13 cellular contexts compared by ENCODE assay signal in genomic region chr14:103541494-103541943, GRCh38. TPM values are rescaled to one million over a fixed set of nuclear protein-coding genes. Genes with fewer than 3 reads are reported as not detected.
A peak's percentile ranks its signal among the peaks of the same experiment; 100 is the strongest.
DNase-seq lines count a peak whose midpoint lies in the region; ATAC-seq, FAIRE-seq and TF ChIP-seq lines count a peak whose summit lies in the region.
"Had no signal": no experiment of that assay in that cellular context is flagged by ENCODE, and none has a peak within 500 bp of the region (broad histone marks: within the 10 kb centered on the region; RNA-seq: fewer than 3 reads in every experiment).

No MANE protein-coding gene starts in this region.

- H3K9me3 ChIP-seq in GM23248 (ENCODE audit: low read depth), result no peaks in the 10 kb centered on the region
- H3K9me3 ChIP-seq in K562 (replicated peaks; ENCODE audit: control insufficient read depth, insufficient read depth, low read depth, low read length), result no peaks in the 10 kb centered on the region
- no peaks in the 10 kb centered on the region for H3K9me3 ChIP-seq in hepatocyte (ENCODE audit: low read depth)
- H3K9me3 ChIP-seq in skeletal muscle tissue (ENCODE audit: control insufficient read depth in 3 of 3, low read length in 3 of 3), result no peaks in the 10 kb centered on the region

- POLR2A ChIA-PET in K562 (lab: Yijun Ruan, JAX), result interaction anchor here (0.6 to 1.6 kb wide), 5 partner anchors 9 to 79 kb away, joined by 3 to 7 read pairs (median 4); no protein-coding TSS in a partner anchor

- H4K20me1 ChIP-seq in GM23248 (ENCODE audit: insufficient read depth), result no peaks in the 10 kb centered on the region
- peaks cover under 1% of the 10 kb centered on the region; the same call in 1 of the 2 replicates for H4K20me1 ChIP-seq in K562 (replicated peaks; ENCODE audit: control insufficient read depth, insufficient read depth, low read length)
- H4K20me1 ChIP-seq in hepatocyte (ENCODE audit: insufficient read depth, poor library complexity, severe bottlenecking), result no peaks in the 10 kb centered on the region

- H3K27ac ChIP-seq in GM23248 (peak overlapping the region; percentile 91), K562 (ENCODE audit: extremely low read depth, low read depth, low read length) (no peak overlapping the region), hepatocyte (peak overlapping the region; percentile 82), skeletal muscle tissue (ENCODE audit: low read depth, low read length) (peak overlapping the region; percentile 30)

- intact Hi-C loops in K562 (cut with micrococcal nuclease), result loop anchor here (10.0 kb wide), 1 partner anchor 467 kb away; no protein-coding TSS in a partner anchor

- DNase-seq in GM23248 (no peak), K562 (ENCODE audit: extremely low read depth in 1 of 4, low spot score in 3 of 4) (no peak), hepatocyte (ENCODE audit: low spot score) (no peak), H4 (ENCODE audit: low spot score) (no peak)
- DNase-seq: erythroblast, KG1, kidney glomerular epithelial cell, NCI-H2081, T1000 had no signal

- TF ChIP-seq RAD21 in K562 (CRISPR knock-in tag; conservative IDR thresholded peaks at IDR 0.05 in 1 of 2, IDR thresholded peaks at IDR 0.05 in 1 of 2), result no peak

- H3K9ac ChIP-seq in GM23248 (peak overlapping the region; percentile 79), K562 (ENCODE audit: insufficient read depth in 1 of 2, low read depth in 2 of 2, low read length in 2 of 2) (peak overlapping the region in 1 of 2 experiments; percentile 58; a peak in 1 of 4 replicates), skeletal muscle tissue (ENCODE audit: low read depth in 1 of 3, low read length in 3 of 3) (peak overlapping the region in 2 of 3 donors; percentile 33 to 64)

- H3K4me2 ChIP-seq in GM23248 (ENCODE audit: unreplicated experiment) (peak overlapping the region; percentile 88), K562 (ENCODE audit: insufficient read depth, low read length) (no peak overlapping the region), hepatocyte (no peak overlapping the region)

- H3K4me1 ChIP-seq in GM23248 (ENCODE audit: insufficient read depth), result peaks cover 32% of the 10 kb centered on the region
- H3K4me1 ChIP-seq in K562 (replicated peaks in 1 of 2; ENCODE audit: control insufficient read depth in 2 of 2, insufficient read depth in 2 of 2, low read length in 2 of 2), result peaks cover 0 to 93% of the 10 kb centered on the region in 2 experiments; a peak in 2 of 5 replicates
- H3K4me1 ChIP-seq in hepatocyte (ENCODE audit: insufficient read depth), result peaks cover 34% of the 10 kb centered on the region
- H3K4me1 ChIP-seq in skeletal muscle tissue (ENCODE audit: control insufficient read depth in 3 of 3, insufficient read depth in 3 of 3, low read length in 3 of 3), result peaks cover 59 to 72% (median 69%) of the 10 kb centered on the region in 3 donors

- CTCF ChIA-PET in K562 (lab: Yijun Ruan, JAX; ENCODE audit: low intra/inter-chr PET ratio), result no interaction called here

- FAIRE-seq in K562 (lab: Jason Lieb, UNC), result no peak

- TF ChIP-seq POLR2A in K562 (conservative IDR thresholded peaks at IDR 0.05), result no peak

- BruUV-seq in K562 (replicated peaks; lab: Mats Ljungman, UMichigan), result no TSS peak

- no peaks in the 10 kb centered on the region for H3K27me3 ChIP-seq in GM23248 (replicated peaks; ENCODE audit: insufficient read depth)
- no peaks in the 10 kb centered on the region for H3K27me3 ChIP-seq in K562 (ENCODE audit: control insufficient read depth in 2 of 2, insufficient read depth in 2 of 2, low read length in 2 of 2)
- no peaks in the 10 kb centered on the region for H3K27me3 ChIP-seq in hepatocyte
- H3K27me3 ChIP-seq in skeletal muscle tissue (ENCODE audit: control insufficient read depth in 3 of 3, insufficient read depth in 3 of 3, low read length in 3 of 3), result peaks cover 0 to 3% (median 0%) of the 10 kb centered on the region in 3 donors

- H3K79me2 ChIP-seq in GM23248 (ENCODE audit: insufficient read depth), result no peaks in the 10 kb centered on the region
- no peaks in the 10 kb centered on the region for H3K79me2 ChIP-seq in K562 (ENCODE audit: control insufficient read depth, insufficient read depth, low read length)
- no peaks in the 10 kb centered on the region for H3K79me2 ChIP-seq in hepatocyte

- no peaks in the 10 kb centered on the region for H3K9me1 ChIP-seq in K562 (ENCODE audit: control insufficient read depth, insufficient read depth, low read length)

- peaks cover 6% of the 10 kb centered on the region for H3F3A ChIP-seq in GM23248 (ENCODE audit: insufficient read depth)

- no peak for TF ChIP-seq EP300 in K562 (IDR thresholded peaks at IDR 0.05; ENCODE audit: low read length)

- no peak for ATAC-seq in K562
- ATAC-seq in HG02981 (IDR thresholded peaks at IDR 0.05; ENCODE audit: unreplicated experiment), result no peak
- ATAC-seq in GM19455 (IDR thresholded peaks at IDR 0.05; ENCODE audit: unreplicated experiment), result no peak
- no peak for ATAC-seq in GM18498 (IDR thresholded peaks at IDR 0.05; ENCODE audit: unreplicated experiment)

- 60 to 61% methylated on average over 9 to 13 of the region's 13 CpGs for WGBS in GM23248 (ENCODE audit: low coverage in 1 of 2, low lambda C conversion rate in 2 of 2, missing lambda C conversion rate in 2 of 2), 2 experiments
- 58% methylated on average over 6 of the region's 13 CpGs for WGBS in K562 (ENCODE audit: insufficient coverage, low coverage, missing lambda C conversion rate)
- 80% methylated on average over 12 of the region's 13 CpGs for WGBS in hepatocyte (ENCODE audit: low lambda C conversion rate, missing lambda C conversion rate)

- no peak overlapping the region for H2AFZ ChIP-seq in GM23248
- H2AFZ ChIP-seq in K562 (ENCODE audit: low read depth, low read length), result no peak overlapping the region
- no peak overlapping the region for H2AFZ ChIP-seq in hepatocyte

- no peak for TF ChIP-seq CTCF in K562 (IDR thresholded peaks at IDR 0.05 in 2 of 3, conservative IDR thresholded peaks at IDR 0.05 in 1 of 3; ENCODE audit: insufficient read depth in 2 of 3, low read depth in 1 of 3, low read length in 3 of 3)
- no peak for TF ChIP-seq CTCF in hepatocyte (IDR thresholded peaks at IDR 0.05; ENCODE audit: poor library complexity)

- H3K36me3 ChIP-seq in GM23248 (ENCODE audit: low read depth), result no peaks in the 10 kb centered on the region
- H3K36me3 ChIP-seq in K562 (ENCODE audit: control insufficient read depth, insufficient read depth, low read length), result no peaks in the 10 kb centered on the region
- H3K36me3 ChIP-seq in hepatocyte (replicated peaks; ENCODE audit: insufficient read depth, low read depth), result no peaks in the 10 kb centered on the region
- no peaks in the 10 kb centered on the region for H3K36me3 ChIP-seq in skeletal muscle tissue (ENCODE audit: control insufficient read depth in 3 of 3, insufficient read depth in 3 of 3, low read length in 3 of 3)

- H3K9me2 ChIP-seq in GM23248 (ENCODE audit: insufficient read depth) (no peaks in the 10 kb centered on the region), hepatocyte (replicated peaks; ENCODE audit: insufficient read depth) (no peaks in the 10 kb centered on the region)

- in situ Hi-C loops in GM23248 (cut with MboI) (no loop called here), K562 (cut with MboI) (no loop called here)

- H3K4me3 ChIP-seq in GM23248 (no peak overlapping the region), K562 (no peak overlapping the region), hepatocyte (no peak overlapping the region), skeletal muscle tissue (ENCODE audit: low read length in 3 of 3) (no peak overlapping the region)

RNA-seq across cellular contexts. Expression of gene TRMT61A, which starts 12.5 kb away (rescaled TPM):
- 13.2 and 15.0 TPM in 2 replicates for total RNA-seq in GM23248 (2014; rRNA removed; shearing (Covaris generic))
- polyA plus RNA-seq in GM23248 (2016; fragmentation: Nextera tagmentation; extraction: Ambion mirVana), result 12.7 and 13.3 TPM in 2 replicates
- 5.1 and 21.8 TPM in 2 replicates for total RNA-seq in K562 (2011; cell fraction: chromatin; rRNA removed; ENCODE audit: low replicate concordance)
- 24.5 and 24.8 TPM in 2 replicates for total RNA-seq in K562 (2011; cell fraction: nucleolus; rRNA removed)
- 9.7 and 11.4 TPM in 2 replicates for total RNA-seq in K562 (2011; cell fraction: nucleoplasm; rRNA removed)
- 24.8 and 29.5 TPM in 2 replicates for total RNA-seq in K562 (2014; rRNA removed)
- 1.5 and 2.9 TPM in 2 replicates for total RNA-seq in K562 (2014; rRNA removed; fragmentation: Illumina TruSeq; extraction: Trizol)
- 12.3 and 12.4 TPM in 2 replicates for total RNA-seq in K562 (2015; rRNA removed; fragmentation: Illumina TruSeq; extraction: Trizol)
- 20.4 and 21.0 TPM in 2 replicates for total RNA-seq in K562 (2021)
- polyA plus RNA-seq in K562 (2011; rRNA removed), result 5.1 and 6.6 TPM in 2 replicates
- polyA plus RNA-seq in K562 (2011; cell fraction: cytosol; rRNA removed), result 7.6 and 28.9 TPM in 2 replicates
- polyA plus RNA-seq in K562 (2011; cell fraction: nucleus; rRNA removed), result 15.5 and 27.8 TPM in 2 replicates
- 7.5 and 13.1 TPM in 2 replicates for polyA plus RNA-seq in K562 (2012)
- polyA plus RNA-seq in K562 (2014; fragmentation: Illumina TruSeq; extraction: Trizol), result 3.2 and 10.1 TPM in 2 replicates
- polyA plus RNA-seq in K562 (2014; fragmentation: Nextera tagmentation; extraction: Ambion mirVana), result under 1 TPM; 0.10 to 0.50 TPM
- 18.1 and 22.4 TPM in 2 replicates for polyA plus RNA-seq in K562 (2014; rRNA removed)
- polyA minus RNA-seq in K562 (2011; rRNA and poly(A)+ RNA removed), result 1.4 and 2.6 TPM in 2 replicates
- polyA minus RNA-seq in K562 (2011; cell fraction: cytosol; rRNA and poly(A)+ RNA removed), result 5.0 and 6.5 TPM in 2 replicates
- polyA minus RNA-seq in K562 (2011; cell fraction: nucleus; rRNA and poly(A)+ RNA removed), result 13.2 and 14.3 TPM in 2 replicates
- total RNA-seq in hepatocyte, result 8.2 and 8.9 TPM in 2 replicates
- 13.2 and 15.0 TPM in 2 replicates for polyA plus RNA-seq in hepatocyte
- total RNA-seq in skeletal muscle tissue, result 4.7 TPM
- 5.8 and 6.8 TPM in 2 replicates for total RNA-seq in H4 (2014; rRNA removed; shearing (Covaris generic))

RNA-seq across cellular contexts. Expression of gene CKB, which starts 18.9 kb away (rescaled TPM):
- total RNA-seq in GM23248 (2014; rRNA removed; shearing (Covaris generic)), result 18.5 and 27.2 TPM in 2 replicates
- 28.0 and 32.2 TPM in 2 replicates for polyA plus RNA-seq in GM23248 (2016; fragmentation: Nextera tagmentation; extraction: Ambion mirVana)
- 63.0 and 253 TPM in 2 replicates for total RNA-seq in K562 (2011; cell fraction: chromatin; rRNA removed; ENCODE audit: low replicate concordance)
- total RNA-seq in K562 (2011; cell fraction: nucleolus; rRNA removed), result 300 and 318 TPM in 2 replicates
- total RNA-seq in K562 (2011; cell fraction: nucleoplasm; rRNA removed), result 108 and 141 TPM in 2 replicates
- total RNA-seq in K562 (2014; rRNA removed), result 692 and 778 TPM in 2 replicates
- total RNA-seq in K562 (2014; rRNA removed; fragmentation: Illumina TruSeq; extraction: Trizol), result 90.5 and 91.6 TPM in 2 replicates
- 177 and 191 TPM in 2 replicates for total RNA-seq in K562 (2015; rRNA removed; fragmentation: Illumina TruSeq; extraction: Trizol)
- 558 and 570 TPM in 2 replicates for total RNA-seq in K562 (2021)
- polyA plus RNA-seq in K562 (2011; rRNA removed), result 132 and 348 TPM in 2 replicates
- polyA plus RNA-seq in K562 (2011; cell fraction: cytosol; rRNA removed), result 261 and 599 TPM in 2 replicates
- 742 and 1,022 TPM in 2 replicates for polyA plus RNA-seq in K562 (2011; cell fraction: nucleus; rRNA removed)
- polyA plus RNA-seq in K562 (2012), result 375 and 553 TPM in 2 replicates
- 115 and 390 TPM in 2 replicates for polyA plus RNA-seq in K562 (2014; fragmentation: Illumina TruSeq; extraction: Trizol)
- polyA plus RNA-seq in K562 (2014; fragmentation: Nextera tagmentation; extraction: Ambion mirVana), result 10 to 100 TPM; 23.9 to 44.5 TPM
- 564 and 637 TPM in 2 replicates for polyA plus RNA-seq in K562 (2014; rRNA removed)
- polyA minus RNA-seq in K562 (2011; rRNA and poly(A)+ RNA removed), result 34.8 and 43.6 TPM in 2 replicates
- polyA minus RNA-seq in K562 (2011; cell fraction: cytosol; rRNA and poly(A)+ RNA removed), result 164 and 287 TPM in 2 replicates
- polyA minus RNA-seq in K562 (2011; cell fraction: nucleus; rRNA and poly(A)+ RNA removed), result 93.2 and 131 TPM in 2 replicates
- 523 and 682 TPM in 2 replicates for total RNA-seq in hepatocyte
- 2,788 and 2,829 TPM in 2 replicates for polyA plus RNA-seq in hepatocyte
- 64.7 TPM for total RNA-seq in skeletal muscle tissue
- 47.1 and 52.4 TPM in 2 replicates for total RNA-seq in H4 (2014; rRNA removed; shearing (Covaris generic))

RNA-seq across cellular contexts. Expression of gene BAG5, which starts 20.9 kb away (rescaled TPM):
- 23.9 and 25.8 TPM in 2 replicates for total RNA-seq in GM23248 (2014; rRNA removed; shearing (Covaris generic))
- polyA plus RNA-seq in GM23248 (2016; fragmentation: Nextera tagmentation; extraction: Ambion mirVana) (28.6 and 29.1 TPM in 2 replicates), K562 (2011; rRNA removed) (7.6 and 7.9 TPM in 2 replicates), K562 (2014; fragmentation: Illumina TruSeq; extraction: Trizol) (17.2 and 20.6 TPM in 2 replicates), K562 (2014; fragmentation: Nextera tagmentation; extraction: Ambion mirVana) (10 to 100 TPM in 1 of 2 experiments, 1 to 10 TPM in 1; 9.1 to 13.2 TPM), K562 (2014; rRNA removed) (9.9 and 11.2 TPM in 2 replicates), hepatocyte (11.7 and 13.9 TPM in 2 replicates)
- total RNA-seq in K562 (2011; cell fraction: chromatin; rRNA removed; ENCODE audit: low replicate concordance), result 7.5 and 18.1 TPM in 2 replicates
- total RNA-seq in K562 (2011; cell fraction: nucleolus; rRNA removed), result 5.4 and 6.3 TPM in 2 replicates
- 9.8 and 13.9 TPM in 2 replicates for total RNA-seq in K562 (2011; cell fraction: nucleoplasm; rRNA removed)
- total RNA-seq in K562 (2014; rRNA removed) (11.1 and 15.1 TPM in 2 replicates), K562 (2014; rRNA removed; fragmentation: Illumina TruSeq; extraction: Trizol) (21.4 and 22.6 TPM in 2 replicates), K562 (2015; rRNA removed; fragmentation: Illumina TruSeq; extraction: Trizol) (18.0 and 19.5 TPM in 2 replicates), K562 (2021) (16.9 and 17.5 TPM in 2 replicates), hepatocyte (25.8 and 27.4 TPM in 2 replicates), skeletal muscle tissue (16.7 TPM)
- polyA plus RNA-seq in K562 (2011; cell fraction: cytosol; rRNA removed), result 3.5 and 6.5 TPM in 2 replicates
- polyA plus RNA-seq in K562 (2011; cell fraction: nucleus; rRNA removed), result 5.0 and 5.8 TPM in 2 replicates
- polyA plus RNA-seq in K562 (2012), result 8.6 and 12.2 TPM in 2 replicates
- 12.3 and 14.5 TPM in 2 replicates for polyA minus RNA-seq in K562 (2011; rRNA and poly(A)+ RNA removed)
- 10.3 and 10.5 TPM in 2 replicates for polyA minus RNA-seq in K562 (2011; cell fraction: cytosol; rRNA and poly(A)+ RNA removed)
- 4.0 and 7.8 TPM in 2 replicates for polyA minus RNA-seq in K562 (2011; cell fraction: nucleus; rRNA and poly(A)+ RNA removed)
- 11.3 and 18.5 TPM in 2 replicates for total RNA-seq in H4 (2014; rRNA removed; shearing (Covaris generic))

RNA-seq across cellular contexts. Expression of gene COA8, which starts 21.2 kb away (rescaled TPM):
- 28.9 and 45.8 TPM in 2 replicates for total RNA-seq in GM23248 (2014; rRNA removed; shearing (Covaris generic))
- polyA plus RNA-seq in GM23248 (2016; fragmentation: Nextera tagmentation; extraction: Ambion mirVana), result 96.3 and 108 TPM in 2 replicates
- total RNA-seq in K562 (2011; cell fraction: chromatin; rRNA removed; ENCODE audit: low replicate concordance), result 34.1 and 36.6 TPM in 2 replicates
- 16.8 and 18.7 TPM in 2 replicates for total RNA-seq in K562 (2011; cell fraction: nucleolus; rRNA removed)
- total RNA-seq in K562 (2011; cell fraction: nucleoplasm; rRNA removed), result 27.0 and 28.2 TPM in 2 replicates
- 25.2 and 25.6 TPM in 2 replicates for total RNA-seq in K562 (2014; rRNA removed)
- 25.7 and 27.3 TPM in 2 replicates for total RNA-seq in K562 (2014; rRNA removed; fragmentation: Illumina TruSeq; extraction: Trizol)
- total RNA-seq in K562 (2015; rRNA removed; fragmentation: Illumina TruSeq; extraction: Trizol), result 27.0 and 28.5 TPM in 2 replicates
- 34.6 and 35.5 TPM in 2 replicates for total RNA-seq in K562 (2021)
- polyA plus RNA-seq in K562 (2011; rRNA removed), result 13.0 and 19.1 TPM in 2 replicates
- 5.5 and 7.4 TPM in 2 replicates for polyA plus RNA-seq in K562 (2011; cell fraction: cytosol; rRNA removed)
- 6.3 and 6.5 TPM in 2 replicates for polyA plus RNA-seq in K562 (2011; cell fraction: nucleus; rRNA removed)
- 35.5 TPM in 2 replicates for polyA plus RNA-seq in K562 (2012)
- polyA plus RNA-seq in K562 (2014; fragmentation: Illumina TruSeq; extraction: Trizol), result 24.8 and 27.3 TPM in 2 replicates
- polyA plus RNA-seq in K562 (2014; fragmentation: Nextera tagmentation; extraction: Ambion mirVana), result 10 to 100 TPM in 1 of 2 experiments, 1 to 10 TPM in 1; 5.0 to 11.8 TPM
- polyA plus RNA-seq in K562 (2014; rRNA removed), result 33.5 and 35.3 TPM in 2 replicates
- 4.3 and 7.4 TPM in 2 replicates for polyA minus RNA-seq in K562 (2011; rRNA and poly(A)+ RNA removed)
- 5.2 and 7.9 TPM in 2 replicates for polyA minus RNA-seq in K562 (2011; cell fraction: cytosol; rRNA and poly(A)+ RNA removed)
- polyA minus RNA-seq in K562 (2011; cell fraction: nucleus; rRNA and poly(A)+ RNA removed), result 5.8 and 9.2 TPM in 2 replicates
- total RNA-seq in hepatocyte, result 58.7 and 59.1 TPM in 2 replicates
- 68.2 and 71.5 TPM in 2 replicates for polyA plus RNA-seq in hepatocyte
- 28.2 TPM for total RNA-seq in skeletal muscle tissue
- 21.7 and 22.3 TPM in 2 replicates for total RNA-seq in H4 (2014; rRNA removed; shearing (Covaris generic))
